ENCODE assay signal across 15 cellular contexts in the genomic region with DNA sequence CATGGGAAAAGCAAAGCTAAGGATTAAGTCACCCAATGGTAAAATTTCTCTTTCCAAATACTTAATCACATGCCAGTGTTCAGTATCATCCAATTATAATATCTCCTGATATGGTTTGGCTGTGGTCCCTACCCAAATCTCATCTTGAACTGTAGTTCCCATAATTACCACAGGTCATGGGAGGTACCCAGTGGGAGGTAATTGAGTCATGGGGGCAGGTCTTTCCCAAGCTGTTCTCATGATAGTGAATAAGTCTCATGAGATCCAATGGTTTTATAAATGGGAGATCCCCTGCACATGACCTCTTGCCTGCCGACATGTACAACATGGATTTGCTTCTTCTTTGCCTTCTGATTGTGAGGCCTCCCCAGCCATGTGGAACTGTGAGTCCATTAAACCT. TPM values are rescaled to one million over a fixed set of nuclear protein-coding genes. Genes with fewer than 3 reads are reported as not detected.
A peak's percentile ranks its signal among the peaks of the same experiment; 100 is the strongest.
DNase-seq lines count a peak whose midpoint lies in the region; ATAC-seq, FAIRE-seq and TF ChIP-seq lines count a peak whose summit lies in the region.
"Had no signal": no experiment of that assay in that cellular context is flagged by ENCODE, and none has a peak within 500 bp of the region (broad histone marks: within the 10 kb centered on the region; RNA-seq: fewer than 3 reads in every experiment).

No MANE protein-coding gene starts in this region.

- no peak for ATAC-seq in stimulated activated naive B cell treated with anti-CD40 and anti-IgM and Interleukin-4, amounts not matched to agents 10 μg/mL and 1 μg/mL and 100 μg/mL, for 72 hours (replicated peaks)
- ATAC-seq: activated CD8-positive, alpha-beta T cell treated with anti-CD3 and anti-CD28 coated beads, Interleukin-2, amount 10 ng/mL, durations not matched to agents 7 days and 5 days; left cardiac atrium had no signal

- H3K27ac ChIP-seq in endodermal cell (ENCODE audit: low read depth, low read length) = no peak overlapping the region
- H3K27ac ChIP-seq in CD8-positive, alpha-beta memory T cell (ENCODE audit: low read depth, low read length) = no peak overlapping the region
- H3K27ac ChIP-seq: C4-2B, SJSA1, thoracic aorta had no signal

- CTCF ChIA-PET in CD8-positive, alpha-beta memory T cell (lab: Charles Lee) = no interaction called here

- no peaks in the 10 kb centered on the region for H3K27me3 Mint-ChIP-seq in endodermal cell (ENCODE audit: insufficient read depth)
- no peaks in the 10 kb centered on the region for H3K27me3 Mint-ChIP-seq in stimulated activated naive B cell treated with anti-CD40 and anti-IgM and Interleukin-4, amounts not matched to agents 10 μg/mL and 1 μg/mL and 100 μg/mL, for 72 hours
- H3K27me3 Mint-ChIP-seq in CD8-positive, alpha-beta memory T cell = peaks cover 0 to 2% of the 10 kb centered on the region in 2 donors
- H3K27me3 Mint-ChIP-seq: progenitor cell of endocrine pancreas had no signal

- H3K36me3 Mint-ChIP-seq in endodermal cell (ENCODE audit: low read depth) = peaks cover 76% of the 10 kb centered on the region
- peaks cover 36 to 50% of the 10 kb centered on the region in 2 donors for H3K36me3 Mint-ChIP-seq in stimulated activated naive B cell treated with anti-CD40 and anti-IgM and Interleukin-4, amounts not matched to agents 10 μg/mL and 1 μg/mL and 100 μg/mL, for 72 hours
- H3K36me3 Mint-ChIP-seq in CD8-positive, alpha-beta memory T cell = peaks cover 0 to 70% (median 6%) of the 10 kb centered on the region in 3 donors

- H3K4me3 Mint-ChIP-seq in endodermal cell = no peak overlapping the region
- no peak overlapping the region for H3K4me3 Mint-ChIP-seq in stimulated activated naive B cell treated with anti-CD40 and anti-IgM and Interleukin-4, amounts not matched to agents 10 μg/mL and 1 μg/mL and 100 μg/mL, for 72 hours
- H3K4me3 Mint-ChIP-seq in CD8-positive, alpha-beta memory T cell = no peak overlapping the region
- H3K4me3 Mint-ChIP-seq: activated CD8-positive, alpha-beta T cell treated with anti-CD3 and anti-CD28 coated beads, Interleukin-2, amount 10 ng/mL, durations not matched to agents 7 days and 5 days had no signal

- no peak overlapping the region for H3K27ac Mint-ChIP-seq in endodermal cell
- H3K27ac Mint-ChIP-seq in stimulated activated naive B cell treated with anti-CD40 and anti-IgM and Interleukin-4, amounts not matched to agents 10 μg/mL and 1 μg/mL and 100 μg/mL, for 72 hours = no peak overlapping the region
- H3K27ac Mint-ChIP-seq in CD8-positive, alpha-beta memory T cell = peak overlapping the region in 3 of 8 donors; percentile 51 to 77 (median 58)
- H3K27ac Mint-ChIP-seq: activated CD8-positive, alpha-beta T cell treated with anti-CD3 and anti-CD28 coated beads, Interleukin-2, amount 10 ng/mL, durations not matched to agents 7 days and 5 days; progenitor cell of endocrine pancreas had no signal

- peaks cover 92% of the 10 kb centered on the region for H3K36me3 ChIP-seq in endodermal cell (ENCODE audit: control insufficient read depth, insufficient read depth, low read length)
- H3K36me3 ChIP-seq in CD8-positive, alpha-beta memory T cell (ENCODE audit: insufficient read depth, low read length) = peaks cover 11% of the 10 kb centered on the region

- H3K4me1 ChIP-seq in endodermal cell (ENCODE audit: control insufficient read depth, insufficient read depth, low read length) = no peaks in the 10 kb centered on the region
- H3K4me1 ChIP-seq in CD8-positive, alpha-beta memory T cell (ENCODE audit: insufficient read depth, low read length) = no peaks in the 10 kb centered on the region

- H3K4me1 Mint-ChIP-seq in endodermal cell = no peaks in the 10 kb centered on the region
- H3K4me1 Mint-ChIP-seq in stimulated activated naive B cell treated with anti-CD40 and anti-IgM and Interleukin-4, amounts not matched to agents 10 μg/mL and 1 μg/mL and 100 μg/mL, for 72 hours = peaks cover 11 to 36% of the 10 kb centered on the region in 2 donors
- H3K4me1 Mint-ChIP-seq in CD8-positive, alpha-beta memory T cell = peaks cover 10 to 18% (median 17%) of the 10 kb centered on the region in 3 donors

- H3K9me3 Mint-ChIP-seq in endodermal cell = no peaks in the 10 kb centered on the region
- no peaks in the 10 kb centered on the region for H3K9me3 Mint-ChIP-seq in stimulated activated naive B cell treated with anti-CD40 and anti-IgM and Interleukin-4, amounts not matched to agents 10 μg/mL and 1 μg/mL and 100 μg/mL, for 72 hours
- H3K9me3 Mint-ChIP-seq in CD8-positive, alpha-beta memory T cell = no peaks in the 10 kb centered on the region

- TF ChIP-seq CTCF in endodermal cell (conservative IDR thresholded peaks at IDR 0.05) = peak; percentile 28

- H3K9ac ChIP-seq in endodermal cell (ENCODE audit: extremely low read depth, low read length, poor library complexity, severe bottlenecking) = no peak overlapping the region

- peak; percentile 88 for FAIRE-seq in RCC 7860 (lab: Jason Lieb, UNC)

- POLR2A ChIA-PET in CD8-positive, alpha-beta memory T cell (lab: Charles Lee) = no interaction called here

- H3K27me3 ChIP-seq in endodermal cell (ENCODE audit: control insufficient read depth, insufficient read depth, low read length, poor library complexity, severe bottlenecking) = no peaks in the 10 kb centered on the region
- H3K27me3 ChIP-seq in CD8-positive, alpha-beta memory T cell (ENCODE audit: insufficient read depth, low read length, poor library complexity, severe bottlenecking) = no peaks in the 10 kb centered on the region
- H3K27me3 ChIP-seq: SJSA1 had no signal

- DNase-seq in Daoy (ENCODE audit: low read depth) (peak; percentile 11), RCC 7860 (ENCODE audit: low spot score) (peak; percentile 59), endodermal cell (no peak), non-pigmented ciliary epithelial cell (ENCODE audit: low read depth) (peak; percentile 19), activated gamma-delta T cell (lab: John Stamatoyannopoulos, UW) (no peak)
- no peak for DNase-seq in stimulated activated naive B cell treated with anti-CD40 and anti-IgM and Interleukin-4, amounts not matched to agents 10 μg/mL and 1 μg/mL and 100 μg/mL, for 72 hours
- DNase-seq in CD8-positive, alpha-beta memory T cell = no peak
- DNase-seq: activated CD8-positive, alpha-beta T cell treated with anti-CD3 and anti-CD28 coated beads, Interleukin-2, amount 10 ng/mL, durations not matched to agents 7 days and 5 days; activated gamma-delta T cell treated with Interleukin-2 at 50 U/mL for 16 hours; left cardiac atrium; NCI-H2171 had no signal

- WGBS in endodermal cell (ENCODE audit: insufficient coverage in 1 of 2, insufficient read length in 1 of 2), 2 experiments = 100% methylated on average over 1 of the region's 1 CpG; no CpG with 5 or more reads in 1 of the 2 experiments

- no peak overlapping the region for H3K4me3 ChIP-seq in endodermal cell (ENCODE audit: low read length)
- no peak overlapping the region for H3K4me3 ChIP-seq in CD8-positive, alpha-beta memory T cell (ENCODE audit: low read length)
- H3K4me3 ChIP-seq: SJSA1, thoracic aorta had no signal

- no peaks in the 10 kb centered on the region for H3K9me3 ChIP-seq in endodermal cell (ENCODE audit: control insufficient read depth, low read length)
- no peaks in the 10 kb centered on the region for H3K9me3 ChIP-seq in CD8-positive, alpha-beta memory T cell (ENCODE audit: low read length)
- H3K9me3 ChIP-seq: SJSA1, thoracic aorta had no signal

RNA-seq across cellular contexts. Expression of gene NMB, which starts 26.1 kb away (rescaled TPM):
- 0.30 and 3.4 TPM in 2 replicates for total RNA-seq in Daoy (2014; rRNA removed; shearing (Covaris generic))
- total RNA-seq in endodermal cell = 1 to 10 TPM; 5.3 to 7.3 TPM
- polyA plus RNA-seq in endodermal cell (2013, experiment 1 of 2) = 11.8 TPM
- 10.0 TPM for polyA plus RNA-seq in endodermal cell (2013, experiment 2 of 2)
- 1 to 10 TPM; 3.6 to 5.2 TPM for total RNA-seq in CD8-positive, alpha-beta memory T cell
- polyA plus RNA-seq in CD8-positive, alpha-beta memory T cell = 3.9 TPM

RNA-seq across cellular contexts. Expression of gene WDR73, which starts 30.0 kb away (rescaled TPM):
- 19.3 and 42.7 TPM in 2 replicates for total RNA-seq in Daoy (2014; rRNA removed; shearing (Covaris generic))
- total RNA-seq in endodermal cell = 10 to 100 TPM; 44.1 to 46.8 TPM
- 37.9 TPM for polyA plus RNA-seq in endodermal cell (2013, experiment 1 of 2)
- polyA plus RNA-seq in endodermal cell (2013, experiment 2 of 2) = 32.1 TPM
- 10 to 100 TPM; 26.7 to 27.7 TPM for total RNA-seq in CD8-positive, alpha-beta memory T cell
- 14.8 TPM for polyA plus RNA-seq in CD8-positive, alpha-beta memory T cell

RNA-seq across cellular contexts. Expression of gene SEC11A, which starts 31.8 kb away (rescaled TPM):
- total RNA-seq in Daoy (2014; rRNA removed; shearing (Covaris generic)) = 109 and 150 TPM in 2 replicates
- total RNA-seq in endodermal cell = 100 to 1,000 TPM; 192 to 197 TPM
- polyA plus RNA-seq in endodermal cell (2013, experiment 1 of 2) = 227 TPM
- polyA plus RNA-seq in endodermal cell (2013, experiment 2 of 2) = 194 TPM
- 100 to 1,000 TPM; 132 to 133 TPM for total RNA-seq in CD8-positive, alpha-beta memory T cell
- polyA plus RNA-seq in CD8-positive, alpha-beta memory T cell = 134 TPM

Comparison
In these comparisons a context has a peak if more than half of its experiments do, and no peak if none do; other contexts are left out.
1. DNase-seq: peak in Daoy (single experiment), RCC 7860 (single experiment) and non-pigmented ciliary epithelial cell (single experiment); none in endodermal cell (single experiment), stimulated activated naive B cell treated with anti-CD40 and anti-IgM and Interleukin-4, amounts not matched to agents 10 μg/mL and 1 μg/mL and 100 μg/mL, for 72 hours (single experiment), activated gamma-delta T cell (single experiment) and CD8-positive, alpha-beta memory T cell (0 of 5).